ENCODE assay signal across 9 cellular contexts in the genomic region with DNA sequence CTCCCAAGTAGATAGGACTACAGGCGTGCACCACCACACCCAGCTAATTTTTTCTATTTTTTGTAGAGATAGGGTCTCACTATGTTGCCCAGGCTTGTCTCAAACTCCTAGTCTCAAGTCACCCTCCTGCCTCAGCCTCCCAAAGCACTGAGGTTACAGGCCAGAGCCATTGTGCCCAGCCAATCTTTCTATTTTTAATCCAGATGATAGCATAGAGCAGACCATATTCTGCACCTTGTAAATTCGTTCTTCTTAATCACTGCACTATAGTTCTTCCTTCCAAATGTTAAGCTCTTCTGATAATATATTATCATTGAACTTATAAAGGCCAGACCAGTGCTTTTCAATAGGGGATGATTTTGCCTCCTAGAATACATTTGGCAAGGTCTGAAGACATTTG. TPM values are rescaled to one million over a fixed set of nuclear protein-coding genes. Genes with fewer than 3 reads are reported as not detected.
"Had no signal": no experiment of that assay in that cellular context is flagged by ENCODE, and none has a peak within 500 bp of the region (broad histone marks: within the 10 kb centered on the region; RNA-seq: fewer than 3 reads in every experiment).

No MANE protein-coding gene starts in this region.

- DNase-seq: GOT3, H7, KG1 had no signal

- H3K27ac ChIP-seq: GM23248, HL-60 had no signal

- H2AFZ ChIP-seq: GM23248 had no signal

- H3K9me3 ChIP-seq: HAP-1 had no signal

- H3K4me3 ChIP-seq: GM23248, HAP-1 had no signal

- FAIRE-seq: HepG2 had no signal

- ATAC-seq: HCT116, HepG2 had no signal

- H3K36me3 ChIP-seq: HAP-1 had no signal

RNA-seq across cellular contexts. Expression of gene CNKSR3, which starts 24.0 kb away (rescaled TPM):
- polyA plus RNA-seq: IgD-negative memory B cell had no signal
